In the genomic region with DNA sequence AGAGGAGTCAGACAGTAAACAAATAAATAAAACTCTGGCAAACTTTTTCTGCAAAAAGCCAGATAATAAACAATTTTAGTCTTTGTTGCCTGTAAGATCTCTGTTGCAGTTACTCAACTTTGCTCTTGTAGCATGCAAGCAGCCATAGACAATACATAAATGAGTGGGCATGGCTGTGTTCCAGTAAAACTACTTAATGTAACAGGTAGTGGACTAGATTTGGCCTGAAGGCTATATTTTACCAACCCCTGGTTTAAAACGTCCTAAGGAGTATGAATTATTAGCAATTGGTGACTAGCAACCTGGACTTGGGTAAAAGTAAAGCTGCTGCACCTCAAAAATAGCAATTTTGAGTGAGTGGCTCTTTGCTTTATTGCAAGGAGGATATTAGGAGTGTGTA, we compare ENCODE assay signal across 22 cellular contexts.
"Had no signal": no experiment of that assay in that cellular context is flagged by ENCODE, and none has a peak within 500 bp of the region (broad histone marks: within the 10 kb centered on the region; RNA-seq: fewer than 3 reads in every experiment).

No MANE protein-coding gene starts in this region.

- H3K4me3 ChIP-seq: colonic mucosa, SK-N-MC had no signal

- H3K9me3 Mint-ChIP-seq: activated CD8-positive, alpha-beta T cell treated with anti-CD3 and anti-CD28 coated beads for 36 hours; activated naive CD4-positive, alpha-beta T cell treated with anti-CD3 and anti-CD28 coated beads, Interleukin-2, amount 10 ng/mL, durations not matched to agents 7 days and 5 days; activated naive CD8-positive, alpha-beta T cell treated with anti-CD3 and anti-CD28 coated beads for 36 hours; activated T-cell treated with anti-CD3 and anti-CD28 coated beads, Interleukin-2, amount 50 U/mL, for 72 hours; activated T-helper 2 cell treated with anti-CD3 and anti-CD28 coated beads, Interferon-gamma antibody, Interleukin-2, Interleukin-4, amounts not matched to agents 10 μg/mL and 5 μg/mL and 100 μg/mL, durations not matched to agents 14 hours and 24 hours and 36 hours; T-cell had no signal

- H3K27ac Mint-ChIP-seq: activated CD4-positive, alpha-beta T cell treated with anti-CD3 and anti-CD28 coated beads for 36 hours; activated CD8-positive, alpha-beta T cell treated with anti-CD3 and anti-CD28 coated beads for 36 hours; activated naive CD4-positive, alpha-beta T cell treated with anti-CD3 and anti-CD28 coated beads, Interleukin-2, amount 10 ng/mL, durations not matched to agents 7 days and 5 days; activated naive CD8-positive, alpha-beta T cell treated with anti-CD3 and anti-CD28 coated beads for 36 hours; activated T-cell treated with anti-CD3 and anti-CD28 coated beads, Interleukin-2, amount 50 U/mL, for 72 hours; activated T-helper 2 cell treated with anti-CD3 and anti-CD28 coated beads, Interferon-gamma antibody, Interleukin-2, Interleukin-4, amounts not matched to agents 10 μg/mL and 5 μg/mL and 100 μg/mL, durations not matched to agents 14 hours and 24 hours and 36 hours; T-cell had no signal

- H3K4me3 Mint-ChIP-seq: activated CD4-positive, alpha-beta T cell treated with anti-CD3 and anti-CD28 coated beads for 36 hours; activated CD8-positive, alpha-beta T cell treated with anti-CD3 and anti-CD28 coated beads for 36 hours; activated naive CD4-positive, alpha-beta T cell treated with anti-CD3 and anti-CD28 coated beads, Interleukin-2, amount 10 ng/mL, durations not matched to agents 7 days and 5 days; activated naive CD8-positive, alpha-beta T cell treated with anti-CD3 and anti-CD28 coated beads for 36 hours; activated T-cell treated with anti-CD3 and anti-CD28 coated beads, Interleukin-2, amount 50 U/mL, for 72 hours; T-cell had no signal

- H3K27ac ChIP-seq: colonic mucosa, SK-N-MC, VCaP had no signal

- H3K36me3 ChIP-seq: colonic mucosa had no signal

- DNase-seq: activated CD4-positive, alpha-beta T cell treated with anti-CD3 and anti-CD28 coated beads for 36 hours; activated CD8-positive, alpha-beta memory T cell treated with anti-CD3 and anti-CD28 coated beads, Interleukin-2, amount 50 U/mL, for 4 hours; activated CD8-positive, alpha-beta T cell treated with anti-CD3 and anti-CD28 coated beads for 36 hours; activated gamma-delta T cell treated with Interleukin-2 at 50 U/mL for 16 hours; activated naive CD4-positive, alpha-beta T cell treated with anti-CD3 and anti-CD28 coated beads, Interleukin-2, amount 10 ng/mL, durations not matched to agents 7 days and 5 days; activated naive CD8-positive, alpha-beta T cell treated with anti-CD3 and anti-CD28 coated beads for 36 hours; activated T-cell treated with anti-CD3 and anti-CD28 coated beads, Interleukin-2, amount 50 U/mL, for 72 hours; caudate nucleus; colonic mucosa; Kasumi-1; KBM-7; NCI-H1092; NCI-H1436; NCI-H1694 treated with DMSO at 0.1 percent for 48 hours; NCI-H2081 treated with DMSO at 0.1 percent for 48 hours; NCI-H2171 treated with DMSO at 0.1 percent for 48 hours; NCI-H226; NCI-H510A treated with DMSO at 0.1 percent for 48 hours; T-cell had no signal

- H3K27me3 ChIP-seq: colonic mucosa had no signal

- H3K27me3 Mint-ChIP-seq: activated CD4-positive, alpha-beta T cell treated with anti-CD3 and anti-CD28 coated beads for 36 hours; activated CD8-positive, alpha-beta T cell treated with anti-CD3 and anti-CD28 coated beads for 36 hours; activated naive CD4-positive, alpha-beta T cell treated with anti-CD3 and anti-CD28 coated beads, Interleukin-2, amount 10 ng/mL, durations not matched to agents 7 days and 5 days; activated naive CD8-positive, alpha-beta T cell treated with anti-CD3 and anti-CD28 coated beads for 36 hours; T-cell had no signal

- H3K9me3 ChIP-seq: colonic mucosa had no signal
